28 cellular contexts compared by ENCODE assay signal in genomic region chr1:204124639-204125038, GRCh38. TPM values are rescaled to one million over a fixed set of nuclear protein-coding genes. Genes with fewer than 3 reads are reported as not detected.
"Had no signal": no experiment of that assay in that cellular context is flagged by ENCODE, and none has a peak within 500 bp of the region (broad histone marks: within the 10 kb centered on the region; RNA-seq: fewer than 3 reads in every experiment).

No MANE protein-coding gene starts in this region.

- H3K36me3 ChIP-seq: breast epithelium, MG63 had no signal

- DNase-seq: activated CD4-positive, alpha-beta T cell treated with anti-CD3 and anti-CD28 coated beads, Interleukin-2, amount 10 ng/mL, durations not matched to agents 24 days and 14 days; activated CD4-positive, alpha-beta T cell treated with anti-CD3 and anti-CD28 coated beads, Interleukin-2, amount 50 U/mL, for 48 hours; activated CD4-positive, CD25-positive, alpha-beta regulatory T cell treated with anti-CD3 and anti-CD28 coated beads, Interleukin-2, amount 50 U/mL, for 72 hours; activated CD8-positive, alpha-beta memory T cell treated with anti-CD3 and anti-CD28 coated beads, Interleukin-2, amount 10 ng/mL, durations not matched to agents 7 days and 5 days; activated effector memory CD4-positive, alpha-beta T cell treated with Interleukin-2 at 50 U/mL for 16 hours; activated naive CD4-positive, alpha-beta T cell; activated T-cell treated with anti-CD3 and anti-CD28 coated beads, Interleukin-2, amount 50 U/mL, for 24 hours; aorta; caudate nucleus; MG63; MV-4-11; NCI-H1092 treated with DMSO at 0.1 percent for 48 hours; NCI-H1417 treated with DMSO at 0.1 percent for 48 hours; NCI-H1694; NCI-H2029; NCI-H2107; NCI-H2171 treated with DMSO at 0.1 percent for 48 hours; NCI-H226; NCI-H82; OCI-M1; RPMI8226; SHP77 had no signal

- H3K9me3 Mint-ChIP-seq: activated CD4-positive, alpha-beta T cell treated with anti-CD3 and anti-CD28 coated beads, Interleukin-2, amount 10 ng/mL, durations not matched to agents 24 days and 14 days; activated naive CD4-positive, alpha-beta T cell treated with anti-CD3 and anti-CD28 coated beads, Interleukin-2, amount 50 U/mL, for 24 hours; activated T-cell treated with anti-CD3 and anti-CD28 coated beads, Interleukin-2, amount 50 U/mL, for 24 hours; activated T-helper 1 cell treated with anti-CD3 and anti-CD28 coated beads, Interleukin-12 subunit alpha, Interleukin-12 subunit beta, Interleukin-2, Interleukin-4 antibody, amounts not matched to agents 30 ng/mL and 10 ng/mL and 1 ng/mL, durations not matched to agents 14 hours and 24 hours and 36 hours; T-helper 1 cell treated with Interleukin-12 subunit alpha and Interleukin-12 subunit beta and Interleukin-4 antibody, amounts not matched to agents 30 μg/mL and 1 μg/mL, for 36 hours had no signal

- H3K4me3 ChIP-seq: breast epithelium, MG63 had no signal

- H3K27me3 Mint-ChIP-seq: activated CD4-positive, alpha-beta T cell treated with anti-CD3 and anti-CD28 coated beads, Interleukin-2, amount 10 ng/mL, durations not matched to agents 24 days and 14 days; activated CD8-positive, alpha-beta memory T cell treated with anti-CD3 and anti-CD28 coated beads, Interleukin-2, amount 10 ng/mL, durations not matched to agents 7 days and 5 days; activated naive CD4-positive, alpha-beta T cell treated with anti-CD3 and anti-CD28 coated beads, Interleukin-2, amount 50 U/mL, for 24 hours; activated T-cell treated with anti-CD3 and anti-CD28 coated beads, Interleukin-2, amount 50 U/mL, for 24 hours had no signal

- H3K27me3 ChIP-seq: breast epithelium, MG63 had no signal

- H3K36me3 Mint-ChIP-seq: activated CD8-positive, alpha-beta memory T cell treated with anti-CD3 and anti-CD28 coated beads, Interleukin-2, amount 10 ng/mL, durations not matched to agents 7 days and 5 days; activated naive CD4-positive, alpha-beta T cell treated with anti-CD3 and anti-CD28 coated beads, Interleukin-2, amount 50 U/mL, for 24 hours had no signal

- H3K27ac ChIP-seq: breast epithelium had no signal

- H3K27ac Mint-ChIP-seq: activated CD4-positive, alpha-beta T cell treated with anti-CD3 and anti-CD28 coated beads, Interleukin-2, amount 10 ng/mL, durations not matched to agents 24 days and 14 days; activated CD8-positive, alpha-beta memory T cell treated with anti-CD3 and anti-CD28 coated beads, Interleukin-2, amount 10 ng/mL, durations not matched to agents 7 days and 5 days; activated naive CD4-positive, alpha-beta T cell treated with anti-CD3 and anti-CD28 coated beads, Interleukin-2, amount 50 U/mL, for 24 hours; activated T-cell treated with anti-CD3 and anti-CD28 coated beads, Interleukin-2, amount 50 U/mL, for 24 hours; activated T-helper 1 cell treated with anti-CD3 and anti-CD28 coated beads, Interleukin-12 subunit alpha, Interleukin-12 subunit beta, Interleukin-2, Interleukin-4 antibody, amounts not matched to agents 30 ng/mL and 10 ng/mL and 1 ng/mL, durations not matched to agents 14 hours and 24 hours and 36 hours; T-helper 1 cell treated with Interleukin-12 subunit alpha and Interleukin-12 subunit beta and Interleukin-4 antibody, amounts not matched to agents 30 μg/mL and 1 μg/mL, for 36 hours had no signal

- H3K4me3 Mint-ChIP-seq: activated CD4-positive, alpha-beta T cell treated with anti-CD3 and anti-CD28 coated beads, Interleukin-2, amount 10 ng/mL, durations not matched to agents 24 days and 14 days; activated CD8-positive, alpha-beta memory T cell treated with anti-CD3 and anti-CD28 coated beads, Interleukin-2, amount 10 ng/mL, durations not matched to agents 7 days and 5 days; activated naive CD4-positive, alpha-beta T cell treated with anti-CD3 and anti-CD28 coated beads, Interleukin-2, amount 50 U/mL, for 24 hours; activated T-cell treated with anti-CD3 and anti-CD28 coated beads, Interleukin-2, amount 50 U/mL, for 24 hours; activated T-helper 1 cell treated with anti-CD3 and anti-CD28 coated beads, Interleukin-12 subunit alpha, Interleukin-12 subunit beta, Interleukin-2, Interleukin-4 antibody, amounts not matched to agents 30 ng/mL and 10 ng/mL and 1 ng/mL, durations not matched to agents 14 hours and 24 hours and 36 hours; T-helper 1 cell treated with Interleukin-12 subunit alpha and Interleukin-12 subunit beta and Interleukin-4 antibody, amounts not matched to agents 30 μg/mL and 1 μg/mL, for 36 hours had no signal

- H3K9me3 ChIP-seq: breast epithelium, MG63 had no signal

RNA-seq across cellular contexts. Expression of gene ETNK2, which starts 27.2 kb away (rescaled TPM):
- total RNA-seq: activated CD4-positive, alpha-beta T cell treated with anti-CD3 and anti-CD28 coated beads, Interleukin-2, amount 10 ng/mL, durations not matched to agents 24 days and 14 days; activated CD8-positive, alpha-beta memory T cell treated with anti-CD3 and anti-CD28 coated beads, Interleukin-2, amount 10 ng/mL, durations not matched to agents 7 days and 5 days had no signal

RNA-seq across cellular contexts. Expression of gene REN, which starts 41.5 kb away (rescaled TPM):
- total RNA-seq: activated CD4-positive, alpha-beta T cell treated with anti-CD3 and anti-CD28 coated beads, Interleukin-2, amount 10 ng/mL, durations not matched to agents 24 days and 14 days; activated CD8-positive, alpha-beta memory T cell treated with anti-CD3 and anti-CD28 coated beads, Interleukin-2, amount 10 ng/mL, durations not matched to agents 7 days and 5 days; activated T-helper 1 cell treated with anti-CD3 and anti-CD28 coated beads, Interleukin-12 subunit alpha, Interleukin-12 subunit beta, Interleukin-2, Interleukin-4 antibody, amounts not matched to agents 30 ng/mL and 10 ng/mL and 1 ng/mL, durations not matched to agents 14 hours and 24 hours and 36 hours; aorta; breast epithelium; NCI-H460; SK-MEL-5 had no signal

RNA-seq across cellular contexts. Expression of gene SOX13, which starts 51.7 kb away (rescaled TPM):
- total RNA-seq: activated CD4-positive, alpha-beta T cell treated with anti-CD3 and anti-CD28 coated beads, Interleukin-2, amount 10 ng/mL, durations not matched to agents 24 days and 14 days had no signal
